Comparison of ENCODE assay signal across 24 cellular contexts in the genomic region with DNA sequence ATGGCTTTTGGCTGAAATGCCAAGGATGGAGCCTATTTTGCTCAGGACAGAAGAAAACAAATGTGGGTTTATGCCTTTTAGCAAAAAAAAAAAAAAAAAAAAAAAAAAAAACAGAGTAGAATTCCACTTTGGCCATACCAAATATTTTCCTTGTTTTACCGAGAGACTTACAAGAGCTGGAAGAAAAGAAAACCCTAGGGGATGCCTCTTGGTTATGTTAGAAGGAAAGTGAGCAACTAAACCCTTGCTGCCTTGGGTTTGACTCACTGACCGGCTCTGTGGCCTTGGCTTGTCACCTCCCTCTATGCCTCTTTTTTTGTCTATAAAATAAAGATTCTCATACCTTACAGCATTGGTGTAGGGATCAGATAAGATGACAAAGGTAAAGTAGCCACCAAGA.
"Had no signal": no experiment of that assay in that cellular context is flagged by ENCODE, and none has a peak within 500 bp of the region (broad histone marks: within the 10 kb centered on the region; RNA-seq: fewer than 3 reads in every experiment).

No MANE protein-coding gene starts in this region.

- H3K9me3 ChIP-seq: breast epithelium, colonic mucosa, esophagus squamous epithelium, heart right ventricle, sigmoid colon, upper lobe of left lung had no signal

- H3K9me3 Mint-ChIP-seq: activated CD4-positive, alpha-beta memory T cell treated with anti-CD3 and anti-CD28 coated beads for 36 hours; activated naive CD8-positive, alpha-beta T cell treated with anti-CD3 and anti-CD28 coated beads, Interleukin-2, amount 50 U/mL, for 24 hours; activated T-cell treated with anti-CD3 and anti-CD28 coated beads, Interleukin-2, amount 50 U/mL, for 72 hours; memory B cell; naive B cell had no signal

- DNase-seq: activated CD4-positive, alpha-beta memory T cell treated with anti-CD3 and anti-CD28 coated beads for 36 hours; activated CD4-positive, alpha-beta T cell treated with anti-CD3 and anti-CD28 coated beads for 48 hours; activated CD4-positive, CD25-positive, alpha-beta regulatory T cell; activated effector memory CD4-positive, alpha-beta T cell treated with anti-CD3 and anti-CD28 coated beads, Interleukin-2, amount 50 U/mL, for 16 hours; activated naive CD4-positive, alpha-beta T cell treated with anti-CD3 and anti-CD28 coated beads, Interleukin-2, amount 50 U/mL, for 16 hours; activated naive CD8-positive, alpha-beta T cell treated with anti-CD3 and anti-CD28 coated beads, Interleukin-2, amount 50 U/mL, for 24 hours; activated T-cell treated with anti-CD3 and anti-CD28 coated beads, Interleukin-2, amount 50 U/mL, for 72 hours; colonic mucosa; dorsolateral prefrontal cortex; esophagus squamous epithelium; heart right ventricle; left colon; naive B cell; retina; sigmoid colon; stimulated activated CD4-positive, alpha-beta T cell treated with anti-CD3 and anti-CD28 coated beads, Interleukin-4, amount 100 ng/mL, for 1 hour; stimulated activated naive CD4-positive, alpha-beta T cell; SW 1271; T-helper 17 cell; upper lobe of left lung had no signal

- H3K4me3 ChIP-seq: breast epithelium, colonic mucosa, dorsolateral prefrontal cortex, esophagus squamous epithelium, heart right ventricle, sigmoid colon, upper lobe of left lung had no signal

- H3K4me3 Mint-ChIP-seq: activated CD4-positive, alpha-beta memory T cell treated with anti-CD3 and anti-CD28 coated beads for 36 hours; activated naive CD8-positive, alpha-beta T cell treated with anti-CD3 and anti-CD28 coated beads, Interleukin-2, amount 50 U/mL, for 24 hours; activated T-cell treated with anti-CD3 and anti-CD28 coated beads, Interleukin-2, amount 50 U/mL, for 72 hours; memory B cell; naive B cell; T-helper 17 cell had no signal

- H3K27ac ChIP-seq: breast epithelium, colonic mucosa, dorsolateral prefrontal cortex, esophagus squamous epithelium, heart right ventricle, sigmoid colon, upper lobe of left lung had no signal

- H3K27me3 ChIP-seq: breast epithelium, colonic mucosa, dorsolateral prefrontal cortex, esophagus squamous epithelium, heart right ventricle, sigmoid colon, upper lobe of left lung had no signal

- ATAC-seq: activated naive CD8-positive, alpha-beta T cell treated with anti-CD3 and anti-CD28 coated beads, Interleukin-2, amount 50 U/mL, for 24 hours; activated T-cell treated with anti-CD3 and anti-CD28 coated beads, Interleukin-2, amount 50 U/mL, for 72 hours; heart right ventricle; left colon; T-helper 17 cell had no signal

- H3K36me3 ChIP-seq: breast epithelium, colonic mucosa, esophagus squamous epithelium, heart right ventricle, sigmoid colon, upper lobe of left lung had no signal

- H3K36me3 Mint-ChIP-seq: activated CD4-positive, alpha-beta memory T cell treated with anti-CD3 and anti-CD28 coated beads for 36 hours; memory B cell; naive B cell had no signal

- H3K4me1 ChIP-seq: colonic mucosa had no signal

- H3K27me3 Mint-ChIP-seq: memory B cell, naive B cell, progenitor cell of endocrine pancreas, T-helper 17 cell had no signal

- H3K27ac Mint-ChIP-seq: activated CD4-positive, alpha-beta memory T cell treated with anti-CD3 and anti-CD28 coated beads for 36 hours; activated naive CD8-positive, alpha-beta T cell treated with anti-CD3 and anti-CD28 coated beads, Interleukin-2, amount 50 U/mL, for 24 hours; activated T-cell treated with anti-CD3 and anti-CD28 coated beads, Interleukin-2, amount 50 U/mL, for 72 hours; memory B cell; progenitor cell of endocrine pancreas; T-helper 17 cell had no signal

- FAIRE-seq: keratinocyte had no signal
